ENCODE assay signal across 10 cellular contexts in the genomic region with DNA sequence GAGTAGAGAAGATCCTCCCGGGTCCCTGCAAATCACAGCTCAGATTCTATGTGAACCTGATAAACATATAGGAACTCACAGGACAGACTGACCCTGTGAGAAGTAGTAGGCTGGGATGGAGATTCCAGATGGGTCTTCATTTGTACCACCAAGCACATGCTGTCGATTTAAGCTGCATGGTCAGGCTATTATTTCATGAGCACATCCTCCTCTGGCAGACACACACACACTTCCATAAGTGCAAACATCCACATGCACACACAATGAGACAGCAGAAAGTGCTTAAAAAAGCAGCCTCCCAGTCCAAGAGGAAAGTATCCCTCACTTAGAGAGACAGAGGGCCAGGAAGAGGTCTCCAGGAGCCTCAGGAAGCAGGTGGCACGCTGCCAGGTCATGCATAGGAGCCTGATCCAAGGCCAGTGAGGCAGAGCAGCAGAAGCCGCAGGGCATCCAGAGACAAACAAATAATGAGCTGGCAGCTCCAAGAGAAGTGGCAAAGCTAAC.
A peak's percentile ranks its signal among the peaks of the same experiment; 100 is the strongest.
DNase-seq lines count a peak whose midpoint lies in the region; ATAC-seq, FAIRE-seq and TF ChIP-seq lines count a peak whose summit lies in the region.
"Had no signal": no experiment of that assay in that cellular context is flagged by ENCODE, and none has a peak within 500 bp of the region (broad histone marks: within the 10 kb centered on the region; RNA-seq: fewer than 3 reads in every experiment).

No MANE protein-coding gene starts in this region.

- no peak for FAIRE-seq in kidney (lab: Jason Lieb, UNC)
- FAIRE-seq: G401.6 had no signal

- no peaks in the 10 kb centered on the region for H3K9me3 ChIP-seq in kidney (ENCODE audit: control insufficient read depth in 1 of 2, low read length in 2 of 2)

- CTCF ChIA-PET in Calu3 (lab: Charles Lee): interaction anchor here (0.6 to 1.0 kb wide), 5 partner anchors 13 to 371 kb away, joined by 3 to 4 read pairs (median 3); no protein-coding TSS in a partner anchor
- CTCF ChIA-PET in activated CD4-positive, alpha-beta T cell treated with anti-CD3 and anti-CD28 coated beads for 36 hours (lab: Charles Lee): no interaction called here

- no peaks in the 10 kb centered on the region for H3K36me3 ChIP-seq in kidney (ENCODE audit: control insufficient read depth in 1 of 2, insufficient read depth in 2 of 2, low read length in 2 of 2)

- ATAC-seq in HG02798 (IDR thresholded peaks at IDR 0.05; ENCODE audit: poor library complexity, unreplicated experiment): no peak
- ATAC-seq in activated CD4-positive, alpha-beta T cell treated with anti-CD3 and anti-CD28 coated beads for 36 hours: no peak
- ATAC-seq: natural killer cell had no signal

- H3K9ac ChIP-seq in kidney (ENCODE audit: low read length in 2 of 2): no peak overlapping the region

- POLR2A ChIA-PET in activated CD4-positive, alpha-beta T cell treated with anti-CD3 and anti-CD28 coated beads for 36 hours (lab: Charles Lee): interaction anchor here (0.7 kb wide), 1 partner anchor 1932 kb away, joined by 3 read pairs; no protein-coding TSS in a partner anchor

- in situ Hi-C loops in SK-MEL-5 (cut with HindIII; ENCODE audit: low pct_unique_long_range_greater_than_20kb, low sequenced_read_pairs): no loop called here

- H3K27ac Mint-ChIP-seq in Calu3 (ENCODE audit: unreplicated experiment): peak overlapping the region; percentile 59
- H3K27ac Mint-ChIP-seq in activated CD4-positive, alpha-beta T cell treated with anti-CD3 and anti-CD28 coated beads for 36 hours: no peak overlapping the region
- H3K27ac Mint-ChIP-seq: natural killer cell had no signal

- peaks cover 11% of the 10 kb centered on the region for H3K27me3 Mint-ChIP-seq in Calu3 (ENCODE audit: unreplicated experiment)
- peaks cover 7% of the 10 kb centered on the region for H3K27me3 Mint-ChIP-seq in activated CD4-positive, alpha-beta T cell treated with anti-CD3 and anti-CD28 coated beads for 36 hours

- no peak overlapping the region for H3K27ac ChIP-seq in kidney (ENCODE audit: low read depth in 2 of 2, low read length in 2 of 2)

- no TSS peak for BruUV-seq in Calu3 (replicated peaks; lab: Mats Ljungman, UMichigan)

- intact Hi-C loops in Calu3 (cut with micrococcal nuclease; ENCODE audit: unreplicated experiment): loop anchor here (5.0 kb wide), 1 partner anchor 90 kb away; no protein-coding TSS in a partner anchor
- intact Hi-C loops in kidney (cut with DNase I): no loop called here
- intact Hi-C loops in activated CD4-positive, alpha-beta T cell treated with anti-CD3 and anti-CD28 coated beads for 36 hours (cut with DNase I, micrococcal nuclease): no loop called here

- peaks cover 17% of the 10 kb centered on the region for H3K4me1 Mint-ChIP-seq in Calu3 (ENCODE audit: low read depth, unreplicated experiment)
- H3K4me1 Mint-ChIP-seq in activated CD4-positive, alpha-beta T cell treated with anti-CD3 and anti-CD28 coated beads for 36 hours: peaks cover 7% of the 10 kb centered on the region
- H3K4me1 Mint-ChIP-seq: natural killer cell had no signal

- TF ChIP-seq CTCF in Calu3 (IDR thresholded peaks at IDR 0.05; ENCODE audit: unreplicated experiment): no peak
- TF ChIP-seq CTCF in kidney (IDR thresholded peaks at IDR 0.05; ENCODE audit: borderline replicate concordance, extremely low read depth, insufficient read depth): no peak

- H3K4me3 Mint-ChIP-seq in Calu3 (ENCODE audit: low read depth, unreplicated experiment): peak overlapping the region; percentile 2
- H3K4me3 Mint-ChIP-seq in activated CD4-positive, alpha-beta T cell treated with anti-CD3 and anti-CD28 coated beads for 36 hours: no peak overlapping the region
- H3K4me3 Mint-ChIP-seq: natural killer cell had no signal

- H3K4me1 ChIP-seq in kidney (ENCODE audit: control insufficient read depth in 1 of 2, insufficient read depth in 1 of 2, low read depth in 1 of 2, low read length in 2 of 2): no peaks in the 10 kb centered on the region

- peaks cover 3% of the 10 kb centered on the region for H3K9me3 Mint-ChIP-seq in Calu3 (ENCODE audit: low read depth, unreplicated experiment)
- no peaks in the 10 kb centered on the region for H3K9me3 Mint-ChIP-seq in activated CD4-positive, alpha-beta T cell treated with anti-CD3 and anti-CD28 coated beads for 36 hours (ENCODE audit: low read depth)
- H3K9me3 Mint-ChIP-seq: natural killer cell had no signal

- no peak overlapping the region for H3K4me3 ChIP-seq in kidney (ENCODE audit: low read length in 2 of 2)

- DNase-seq in Calu3 (peak; percentile 66), NCI-H1417 (lab: John Stamatoyannopoulos, UW) (peak; percentile 81 to 93 (median 89)), SK-MEL-5 (ENCODE audit: low read depth, low spot score) (peak; percentile 10), kidney (peak; percentile 95), COLO829 (ENCODE audit: low spot score) (no peak), globus pallidus (ENCODE audit: low spot score) (no peak)
- DNase-seq in activated CD4-positive, alpha-beta T cell treated with anti-CD3 and anti-CD28 coated beads for 36 hours: no peak
- DNase-seq: natural killer cell had no signal

- H3K36me3 Mint-ChIP-seq in Calu3 (ENCODE audit: insufficient read depth, unreplicated experiment): no peaks in the 10 kb centered on the region
- H3K36me3 Mint-ChIP-seq in activated CD4-positive, alpha-beta T cell treated with anti-CD3 and anti-CD28 coated beads for 36 hours (ENCODE audit: low read depth): no peaks in the 10 kb centered on the region
- H3K36me3 Mint-ChIP-seq: natural killer cell had no signal

Comparison
In these comparisons a context has a peak if more than half of its experiments do, and no peak if none do; other contexts are left out.
1. DNase-seq: peak in Calu3 (single experiment), NCI-H1417 (3 of 3), SK-MEL-5 (single experiment) and kidney (single experiment); none in COLO829 (single experiment), globus pallidus (single experiment) and activated CD4-positive, alpha-beta T cell treated with anti-CD3 and anti-CD28 coated beads for 36 hours (single experiment).